In the genomic region with DNA sequence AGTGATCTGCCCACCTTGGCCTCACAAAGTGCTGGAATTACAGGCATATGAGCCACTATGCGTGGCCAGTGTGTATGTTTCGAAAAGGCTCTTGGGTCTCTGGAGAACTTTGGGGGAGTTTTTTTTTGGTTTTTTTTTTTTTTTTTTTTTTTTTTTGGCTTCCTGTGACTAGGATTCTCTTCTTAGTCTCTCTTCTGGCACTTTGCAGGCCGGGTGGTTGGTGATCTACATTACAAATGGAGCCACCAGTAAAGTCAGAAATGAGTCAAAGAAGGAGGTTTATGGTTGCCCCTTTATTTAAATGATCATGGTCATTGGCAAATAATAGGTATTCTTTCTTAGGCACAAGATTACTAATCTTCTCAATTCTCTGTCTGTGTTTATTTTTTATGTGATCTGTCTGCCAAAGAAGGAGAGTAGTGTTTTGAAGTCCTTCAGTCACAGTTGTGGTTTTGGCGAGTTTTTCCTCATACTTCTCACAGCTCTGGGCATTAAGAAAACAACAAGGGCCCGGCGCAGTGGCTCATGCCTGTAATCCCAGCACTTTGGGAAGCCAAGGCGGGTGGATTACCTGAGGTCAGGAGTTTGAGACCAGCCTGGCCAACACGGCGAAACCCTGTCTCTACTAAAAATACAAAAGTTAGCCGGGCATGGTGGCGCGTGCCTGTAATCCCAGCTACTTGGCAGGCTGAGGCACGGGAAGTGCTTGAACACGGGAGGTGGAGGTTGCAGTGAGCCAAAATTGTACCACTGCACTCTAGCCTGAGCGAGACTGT, we compare ENCODE assay signal across 1 cellular context.
TF ChIP-seq lines count a peak whose summit lies in the region.

No MANE protein-coding gene starts in this region.

TF ChIP-seq in IMR-90, 13 proteins besides CTCF, POLR2A, EP300 and RAD21 (continued from another document):
- TF ChIP-seq MXI1 (IDR thresholded peaks at IDR 0.05; ENCODE audit: borderline replicate concordance, low read depth, low read length) (no peak), RFX5 (IDR thresholded peaks at IDR 0.05; ENCODE audit: low read depth, low read length) (no peak), NFE2L2 (IDR thresholded peaks at IDR 0.05; ENCODE audit: low read depth, low read length) (no peak), BHLHE40 (IDR thresholded peaks at IDR 0.05; ENCODE audit: low read depth, low read length) (no peak), SMC3 (IDR thresholded peaks at IDR 0.05; ENCODE audit: low read depth, low read length) (no peak), RCOR1 (IDR thresholded peaks at IDR 0.05; ENCODE audit: insufficient replicate concordance, low read length) (no peak), MAZ (IDR thresholded peaks at IDR 0.05; ENCODE audit: borderline replicate concordance, low read depth, low read length) (no peak), CHD1 (IDR thresholded peaks at IDR 0.05; ENCODE audit: low read depth, low read length) (no peak)
- TF ChIP-seq, protein P1, sequence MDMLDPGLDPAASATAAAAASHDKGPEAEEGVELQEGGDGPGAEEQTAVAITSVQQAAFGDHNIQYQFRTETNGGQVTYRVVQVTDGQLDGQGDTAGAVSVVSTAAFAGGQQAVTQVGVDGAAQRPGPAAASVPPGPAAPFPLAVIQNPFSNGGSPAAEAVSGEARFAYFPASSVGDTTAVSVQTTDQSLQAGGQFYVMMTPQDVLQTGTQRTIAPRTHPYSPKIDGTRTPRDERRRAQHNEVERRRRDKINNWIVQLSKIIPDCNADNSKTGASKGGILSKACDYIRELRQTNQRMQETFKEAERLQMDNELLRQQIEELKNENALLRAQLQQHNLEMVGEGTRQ (IDR thresholded peaks at IDR 0.05; ENCODE audit: low read depth, low read length), result no peak
